ENCODE assay signal across 9 cellular contexts in the genomic region with DNA sequence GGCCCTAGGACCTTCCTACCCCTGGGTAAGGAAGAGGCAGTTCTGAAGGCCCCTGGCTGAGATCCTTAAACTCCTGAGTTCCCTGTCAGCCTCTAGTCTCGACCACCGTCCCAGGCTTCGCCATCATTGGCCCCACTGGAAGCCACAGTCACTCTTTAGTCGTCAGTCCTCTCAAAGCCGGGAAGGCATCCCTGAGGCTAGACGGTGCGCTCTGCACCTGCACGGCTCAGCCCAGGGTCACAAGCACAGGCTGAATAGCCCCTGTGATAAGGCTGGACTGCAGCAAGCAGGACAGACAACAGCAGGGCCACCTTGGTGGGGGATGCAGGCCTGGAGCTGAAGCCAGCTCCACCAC. TPM values are rescaled to one million over a fixed set of nuclear protein-coding genes. Genes with fewer than 3 reads are reported as not detected.
DNase-seq lines count a peak whose midpoint lies in the region; ATAC-seq and TF ChIP-seq lines count a peak whose summit lies in the region.
"Had no signal": no experiment of that assay in that cellular context is flagged by ENCODE, and none has a peak within 500 bp of the region (broad histone marks: within the 10 kb centered on the region; RNA-seq: fewer than 3 reads in every experiment).

No MANE protein-coding gene starts in this region.

- intact Hi-C loops in activated naive CD4-positive, alpha-beta T cell treated with anti-CD3 and anti-CD28 coated beads for 36 hours (cut with micrococcal nuclease) = no loop called here

- TF ChIP-seq CTCF in type B pancreatic cell (conservative IDR thresholded peaks at IDR 0.05) = no peak

- H3K4me1 Mint-ChIP-seq in activated naive CD4-positive, alpha-beta T cell treated with anti-CD3 and anti-CD28 coated beads for 36 hours (ENCODE audit: low read depth) = peaks cover 33% of the 10 kb centered on the region
- H3K4me1 Mint-ChIP-seq in naive thymus-derived CD8-positive, alpha-beta T cell = peaks cover 30 to 73% (median 55%) of the 10 kb centered on the region in 4 donors
- H3K4me1 Mint-ChIP-seq in type B pancreatic cell (ENCODE audit: unreplicated experiment) = peaks cover 24% of the 10 kb centered on the region

- ATAC-seq in naive thymus-derived CD8-positive, alpha-beta T cell = no peak
- ATAC-seq in HG02852 (IDR thresholded peaks at IDR 0.05; ENCODE audit: unreplicated experiment) = no peak

- peak overlapping the region; percentile 24 for H3K27ac Mint-ChIP-seq in activated naive CD4-positive, alpha-beta T cell treated with anti-CD3 and anti-CD28 coated beads for 36 hours
- peak overlapping the region in 7 of 10 donors; percentile 14 to 99 (median 52) for H3K27ac Mint-ChIP-seq in naive thymus-derived CD8-positive, alpha-beta T cell
- H3K27ac Mint-ChIP-seq in type B pancreatic cell = no peak overlapping the region

- peaks cover 13% of the 10 kb centered on the region for H3K36me3 Mint-ChIP-seq in activated naive CD4-positive, alpha-beta T cell treated with anti-CD3 and anti-CD28 coated beads for 36 hours (ENCODE audit: low read depth)
- peaks cover 0 to 3% (median 0%) of the 10 kb centered on the region in 3 donors for H3K36me3 Mint-ChIP-seq in naive thymus-derived CD8-positive, alpha-beta T cell
- H3K36me3 Mint-ChIP-seq in type B pancreatic cell = peaks cover 4% of the 10 kb centered on the region

- DNase-seq in activated naive CD4-positive, alpha-beta T cell treated with anti-CD3 and anti-CD28 coated beads for 36 hours = no peak
- no peak for DNase-seq in activated naive CD4-positive, alpha-beta T cell treated with anti-CD3 and anti-CD28 coated beads, Interleukin-2, amount 50 U/mL, for 16 hours
- DNase-seq in ecto neural progenitor cell (ENCODE audit: low spot score) = peak; percentile 59
- DNase-seq in naive thymus-derived CD8-positive, alpha-beta T cell = peak in 2 of 10 donors; percentile 15 to 19
- DNase-seq in type B pancreatic cell (ENCODE audit: extremely low spot score, unreplicated experiment) = no peak
- DNase-seq in NCI-H774 (lab: John Stamatoyannopoulos, UW) = no peak
- DNase-seq in hepatic stellate cell (ENCODE audit: low spot score) = no peak
- DNase-seq: BE2C had no signal

- CTCF ChIA-PET in activated naive CD4-positive, alpha-beta T cell treated with anti-CD3 and anti-CD28 coated beads for 36 hours (lab: Charles Lee) = interaction anchor here (0.6 to 3.7 kb wide), 4 partner anchors 10 to 95 kb away, joined by 3 to 25 read pairs (median 6); a partner anchor contains a TSS

- no peaks in the 10 kb centered on the region for H3K9me3 Mint-ChIP-seq in activated naive CD4-positive, alpha-beta T cell treated with anti-CD3 and anti-CD28 coated beads for 36 hours
- H3K9me3 Mint-ChIP-seq in naive thymus-derived CD8-positive, alpha-beta T cell = no peaks in the 10 kb centered on the region
- H3K9me3 Mint-ChIP-seq in type B pancreatic cell = no peaks in the 10 kb centered on the region

- POLR2A ChIA-PET in naive thymus-derived CD8-positive, alpha-beta T cell (lab: Charles Lee) = interaction anchor here (1.0 to 11.0 kb wide), 7 partner anchors 10 to 246 kb away, joined by 3 to 195 read pairs (median 5); a partner anchor contains a TSS

- H3K4me3 Mint-ChIP-seq in activated naive CD4-positive, alpha-beta T cell treated with anti-CD3 and anti-CD28 coated beads for 36 hours = peak overlapping the region; percentile 54
- H3K4me3 Mint-ChIP-seq in naive thymus-derived CD8-positive, alpha-beta T cell = peak overlapping the region; percentile 33 to 93 (median 67)
- H3K4me3 Mint-ChIP-seq in type B pancreatic cell = peak overlapping the region; percentile 62

- no peaks in the 10 kb centered on the region for H3K27me3 Mint-ChIP-seq in activated naive CD4-positive, alpha-beta T cell treated with anti-CD3 and anti-CD28 coated beads for 36 hours (ENCODE audit: low read depth)
- peaks cover 0 to 3% (median 0%) of the 10 kb centered on the region in 5 donors for H3K27me3 Mint-ChIP-seq in naive thymus-derived CD8-positive, alpha-beta T cell
- H3K27me3 Mint-ChIP-seq in type B pancreatic cell = peaks cover 10% of the 10 kb centered on the region

RNA-seq across cellular contexts. Expression of a gene that starts 3.3 kb away (rescaled TPM):
- total RNA-seq in activated naive CD4-positive, alpha-beta T cell treated with anti-CD3 and anti-CD28 coated beads for 36 hours = 10 to 100 TPM; 24.3 to 24.7 TPM
- total RNA-seq in naive thymus-derived CD8-positive, alpha-beta T cell = 10 to 100 TPM; 34.3 to 35.1 TPM
- 1 to 10 TPM; 4.9 to 6.8 (median 5.4) TPM for polyA plus RNA-seq in naive thymus-derived CD8-positive, alpha-beta T cell
- 27.5 and 34.5 TPM in 2 replicates for total RNA-seq in type B pancreatic cell (ENCODE audit: low replicate concordance)

RNA-seq across cellular contexts. Expression of a gene that starts 9.5 kb away (rescaled TPM):
- total RNA-seq in activated naive CD4-positive, alpha-beta T cell treated with anti-CD3 and anti-CD28 coated beads for 36 hours = 10 to 100 TPM; 12.3 to 12.7 TPM
- 10 to 100 TPM; 39.4 to 48.5 TPM for total RNA-seq in naive thymus-derived CD8-positive, alpha-beta T cell
- 10 to 100 TPM; 10.5 to 17.4 (median 11.7) TPM for polyA plus RNA-seq in naive thymus-derived CD8-positive, alpha-beta T cell
- total RNA-seq in type B pancreatic cell (ENCODE audit: low replicate concordance) = 9.8 and 11.5 TPM in 2 replicates

RNA-seq across cellular contexts. Expression of a gene that starts 12.7 kb away (rescaled TPM):
- total RNA-seq in activated naive CD4-positive, alpha-beta T cell treated with anti-CD3 and anti-CD28 coated beads for 36 hours = 1 to 10 TPM; 2.4 TPM
- total RNA-seq in naive thymus-derived CD8-positive, alpha-beta T cell = 1 to 10 TPM; 1.6 to 4.0 TPM
- under 1 TPM; 0.35 to 0.65 (median 0.56) TPM for polyA plus RNA-seq in naive thymus-derived CD8-positive, alpha-beta T cell
- total RNA-seq in type B pancreatic cell (ENCODE audit: low replicate concordance) = 45.8 and 56.1 TPM in 2 replicates

RNA-seq across cellular contexts. Expression of a gene that starts 16.7 kb away (rescaled TPM):
- 1 to 10 TPM; 3.5 TPM for total RNA-seq in activated naive CD4-positive, alpha-beta T cell treated with anti-CD3 and anti-CD28 coated beads for 36 hours
- total RNA-seq in naive thymus-derived CD8-positive, alpha-beta T cell = 1 to 10 TPM; 3.4 to 4.4 TPM
- 1 to 10 TPM; 2.6 to 3.6 (median 3.3) TPM for polyA plus RNA-seq in naive thymus-derived CD8-positive, alpha-beta T cell
- total RNA-seq in type B pancreatic cell (ENCODE audit: low replicate concordance) = 5.3 and 11.5 TPM in 2 replicates
